ENCODE assay signal across 17 cellular contexts in the genomic region with DNA sequence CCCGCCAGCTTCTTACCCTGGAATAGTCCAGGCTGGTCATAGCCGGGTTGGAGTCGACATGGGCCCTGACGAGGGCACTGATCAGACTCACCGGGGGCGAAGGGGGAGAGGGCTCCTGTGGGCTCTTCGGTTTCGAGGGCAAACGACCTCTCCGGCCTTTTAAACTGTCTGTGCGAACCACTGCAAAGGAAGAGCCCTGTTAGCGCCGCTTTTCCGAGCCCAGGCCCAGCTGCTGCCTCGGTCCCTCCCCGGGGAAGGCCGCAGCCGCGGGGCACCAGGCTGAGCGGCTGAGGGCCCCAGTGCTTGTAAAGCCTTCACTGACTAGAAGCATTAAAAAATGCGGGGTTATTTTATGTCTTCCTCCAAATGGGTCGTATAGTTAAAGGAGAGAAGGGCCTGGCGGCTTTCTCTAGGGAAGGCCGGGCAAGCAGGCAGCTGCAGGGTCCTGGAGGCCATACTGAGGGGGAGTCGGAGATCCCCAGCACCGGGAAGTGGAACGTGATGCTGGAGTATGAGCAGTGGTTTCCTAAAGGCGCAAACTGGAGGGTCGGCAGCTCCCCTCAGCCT. TPM values are rescaled to one million over a fixed set of nuclear protein-coding genes. Genes with fewer than 3 reads are reported as not detected.
A peak's percentile ranks its signal among the peaks of the same experiment; 100 is the strongest.
DNase-seq lines count a peak whose midpoint lies in the region; ATAC-seq and TF ChIP-seq lines count a peak whose summit lies in the region.
"Had no signal": no experiment of that assay in that cellular context is flagged by ENCODE, and none has a peak within 500 bp of the region (broad histone marks: within the 10 kb centered on the region; RNA-seq: fewer than 3 reads in every experiment).

No MANE protein-coding gene starts in this region.

- H3K27me3 ChIP-seq in CD8-positive, alpha-beta memory T cell (ENCODE audit: insufficient read depth, low read length, poor library complexity, severe bottlenecking), result peaks cover under 1% of the 10 kb centered on the region
- peaks cover 92% of the 10 kb centered on the region for H3K27me3 ChIP-seq in H7 (ENCODE audit: control insufficient read depth, insufficient read depth, low read length)
- H3K27me3 ChIP-seq: adrenal gland, pancreas, SJSA1 had no signal

- H3K27ac ChIP-seq in CD8-positive, alpha-beta memory T cell (ENCODE audit: low read depth, low read length), result no peak overlapping the region
- H3K27ac ChIP-seq: adrenal gland, pancreas, SJSA1 had no signal

- no peak for TF ChIP-seq CTCF in neural crest cell (conservative IDR thresholded peaks at IDR 0.05)

- H3K36me3 Mint-ChIP-seq in CD8-positive, alpha-beta memory T cell, result peaks cover 10 to 76% (median 14%) of the 10 kb centered on the region in 3 donors
- H3K36me3 Mint-ChIP-seq in neural crest cell (ENCODE audit: low read depth), result peaks cover 28% of the 10 kb centered on the region
- H3K36me3 Mint-ChIP-seq in stimulated activated effector memory CD8-positive, alpha-beta T cell treated with anti-CD3 and anti-CD28 coated beads, Interleukin-12 subunit alpha, Interleukin-12 subunit beta, amount 100 ng/mL, for 72 hours, result peaks cover 95% of the 10 kb centered on the region

- CTCF ChIA-PET in CD8-positive, alpha-beta memory T cell (lab: Charles Lee), result no interaction called here

- no peaks in the 10 kb centered on the region for H3K36me3 ChIP-seq in CD8-positive, alpha-beta memory T cell (ENCODE audit: insufficient read depth, low read length)
- no peaks in the 10 kb centered on the region for H3K36me3 ChIP-seq in H7 (replicated peaks; ENCODE audit: control insufficient read depth, insufficient read depth, low read length)
- H3K36me3 ChIP-seq: SJSA1 had no signal

- H3K4me3 ChIP-seq in CD8-positive, alpha-beta memory T cell (ENCODE audit: low read length), result no peak overlapping the region
- H3K4me3 ChIP-seq in H7 (ENCODE audit: insufficient read depth, low read depth, low read length), result peak overlapping the region; percentile 16; the same call in 1 of the 2 replicates
- H3K4me3 ChIP-seq: adrenal gland, pancreas, SJSA1 had no signal

- POLR2A ChIA-PET in CD8-positive, alpha-beta memory T cell (lab: Charles Lee), result no interaction called here

- DNase-seq in CD8-positive, alpha-beta memory T cell, result peak in 3 of 5 donors; percentile 26 to 45 (median 35)
- DNase-seq in H7 (peak; percentile 76), neural crest cell (ENCODE audit: low read depth, low spot score) (no peak), COR-L47 (lab: John Stamatoyannopoulos, UW) (no peak)
- DNase-seq in effector CD8-positive, alpha-beta T cell (lab: John Stamatoyannopoulos, UW), result peak; percentile 37
- DNase-seq in stimulated activated effector memory CD8-positive, alpha-beta T cell treated with anti-CD3 and anti-CD28 coated beads, Interleukin-12 subunit alpha, Interleukin-12 subunit beta, amount 100 ng/mL, for 72 hours (ENCODE audit: low spot score in 2 of 2), result no peak
- DNase-seq: activated CD4-positive, alpha-beta T cell treated with anti-CD3 and anti-CD28 coated beads for 4 hours; activated T-cell treated with anti-CD3 and anti-CD28 coated beads for 4 hours; hippocampal formation; left colon; NCI-H1417; pancreas; stimulated activated CD4-positive, alpha-beta T cell treated with anti-CD3 and anti-CD28 coated beads, Interleukin-2, amount 100 ng/mL, for 24 hours; T1000 had no signal

- peaks cover 0 to 4% (median 3%) of the 10 kb centered on the region in 5 donors for H3K9me3 Mint-ChIP-seq in CD8-positive, alpha-beta memory T cell
- no peaks in the 10 kb centered on the region for H3K9me3 Mint-ChIP-seq in neural crest cell
- no peaks in the 10 kb centered on the region for H3K9me3 Mint-ChIP-seq in stimulated activated effector memory CD8-positive, alpha-beta T cell treated with anti-CD3 and anti-CD28 coated beads, Interleukin-12 subunit alpha, Interleukin-12 subunit beta, amount 100 ng/mL, for 72 hours

- ATAC-seq in stimulated activated effector memory CD8-positive, alpha-beta T cell treated with anti-CD3 and anti-CD28 coated beads, Interleukin-12 subunit alpha, Interleukin-12 subunit beta, amount 100 ng/mL, for 72 hours, result no peak
- ATAC-seq in GM21423 (IDR thresholded peaks at IDR 0.05; ENCODE audit: unreplicated experiment), result no peak
- ATAC-seq: left colon, pancreas had no signal

- peaks cover 9% of the 10 kb centered on the region for H3K4me1 ChIP-seq in CD8-positive, alpha-beta memory T cell (ENCODE audit: insufficient read depth, low read length)

- H3K4me3 Mint-ChIP-seq in CD8-positive, alpha-beta memory T cell, result peak overlapping the region in 1 of 7 donors; percentile 55
- peak overlapping the region; percentile 66 for H3K4me3 Mint-ChIP-seq in neural crest cell
- no peak overlapping the region for H3K4me3 Mint-ChIP-seq in stimulated activated effector memory CD8-positive, alpha-beta T cell treated with anti-CD3 and anti-CD28 coated beads, Interleukin-12 subunit alpha, Interleukin-12 subunit beta, amount 100 ng/mL, for 72 hours

- peaks cover 10 to 50% (median 22%) of the 10 kb centered on the region in 3 donors for H3K4me1 Mint-ChIP-seq in CD8-positive, alpha-beta memory T cell
- H3K4me1 Mint-ChIP-seq in neural crest cell, result peaks cover 19% of the 10 kb centered on the region
- peaks cover 35% of the 10 kb centered on the region for H3K4me1 Mint-ChIP-seq in stimulated activated effector memory CD8-positive, alpha-beta T cell treated with anti-CD3 and anti-CD28 coated beads, Interleukin-12 subunit alpha, Interleukin-12 subunit beta, amount 100 ng/mL, for 72 hours

- H3K9me3 ChIP-seq in CD8-positive, alpha-beta memory T cell (ENCODE audit: low read length), result no peaks in the 10 kb centered on the region
- H3K9me3 ChIP-seq: adrenal gland, pancreas, SJSA1 had no signal

- peak overlapping the region in 2 of 8 donors; percentile 55 to 100 for H3K27ac Mint-ChIP-seq in CD8-positive, alpha-beta memory T cell
- no peak overlapping the region for H3K27ac Mint-ChIP-seq in neural crest cell (ENCODE audit: unreplicated experiment)
- no peak overlapping the region for H3K27ac Mint-ChIP-seq in stimulated activated effector memory CD8-positive, alpha-beta T cell treated with anti-CD3 and anti-CD28 coated beads, Interleukin-12 subunit alpha, Interleukin-12 subunit beta, amount 100 ng/mL, for 72 hours

- H3K27me3 Mint-ChIP-seq in CD8-positive, alpha-beta memory T cell, result peaks cover 17 to 48% of the 10 kb centered on the region in 2 donors
- H3K27me3 Mint-ChIP-seq in neural crest cell (ENCODE audit: low read depth), result peaks cover 55% of the 10 kb centered on the region

RNA-seq across cellular contexts. Expression of gene NR4A2, which starts 4.6 kb away (rescaled TPM):
- total RNA-seq in CD8-positive, alpha-beta memory T cell, result 10 to 100 TPM; 19.7 to 21.9 TPM
- 25.5 TPM for polyA plus RNA-seq in CD8-positive, alpha-beta memory T cell
- total RNA-seq in H7 (2014; rRNA removed; shearing (Covaris generic)), result 0.37 and 0.45 TPM in 2 replicates
- total RNA-seq in neural crest cell, result 7.8 and 7.9 TPM in 2 replicates

Comparison
In these comparisons a context has a peak if more than half of its experiments do, and no peak if none do; other contexts are left out.
1. DNase-seq: peak in CD8-positive, alpha-beta memory T cell (3 of 5), H7 (single experiment) and effector CD8-positive, alpha-beta T cell (single experiment); none in neural crest cell (single experiment), stimulated activated effector memory CD8-positive, alpha-beta T cell treated with anti-CD3 and anti-CD28 coated beads, Interleukin-12 subunit alpha, Interleukin-12 subunit beta, amount 100 ng/mL, for 72 hours (0 of 2) and COR-L47 (single experiment).